Comparison of ENCODE assay signal across 14 cellular contexts in genomic region chr3:194481525-194482195, GRCh38. TPM values are rescaled to one million over a fixed set of nuclear protein-coding genes. Genes with fewer than 3 reads are reported as not detected.
DNase-seq lines count a peak whose midpoint lies in the region; ATAC-seq and TF ChIP-seq lines count a peak whose summit lies in the region.
"Had no signal": no experiment of that assay in that cellular context is flagged by ENCODE, and none has a peak within 500 bp of the region (broad histone marks: within the 10 kb centered on the region; RNA-seq: fewer than 3 reads in every experiment).

No MANE protein-coding gene starts in this region.

- 87 to 94% methylated on average over 5 of the region's 5 CpGs for WGBS in endodermal cell (ENCODE audit: insufficient coverage in 1 of 2, insufficient read length in 1 of 2), 2 experiments

- H3K36me3 Mint-ChIP-seq in activated T-cell treated with anti-CD3 and anti-CD28 coated beads, Interleukin-2, amount 50 U/mL, for 24 hours (ENCODE audit: low read depth) = peaks cover 64% of the 10 kb centered on the region
- peaks cover 18% of the 10 kb centered on the region for H3K36me3 Mint-ChIP-seq in endodermal cell (ENCODE audit: low read depth)
- H3K36me3 Mint-ChIP-seq in stimulated activated memory B cell treated with anti-CD40 and anti-IgM and Interleukin-4, amounts not matched to agents 10 μg/mL and 1 μg/mL and 100 μg/mL, for 72 hours = peaks cover 15% of the 10 kb centered on the region

- H3K27me3 Mint-ChIP-seq in activated T-cell treated with anti-CD3 and anti-CD28 coated beads, Interleukin-2, amount 50 U/mL, for 24 hours = no peaks in the 10 kb centered on the region
- H3K27me3 Mint-ChIP-seq in endodermal cell (ENCODE audit: insufficient read depth) = no peaks in the 10 kb centered on the region
- H3K27me3 Mint-ChIP-seq in stimulated activated memory B cell treated with anti-CD40 and anti-IgM and Interleukin-4, amounts not matched to agents 10 μg/mL and 1 μg/mL and 100 μg/mL, for 72 hours = no peaks in the 10 kb centered on the region

- peaks cover 56% of the 10 kb centered on the region for H3K4me1 Mint-ChIP-seq in activated T-cell treated with anti-CD3 and anti-CD28 coated beads, Interleukin-2, amount 50 U/mL, for 24 hours (ENCODE audit: low read depth)
- peaks cover 36% of the 10 kb centered on the region for H3K4me1 Mint-ChIP-seq in endodermal cell
- peaks cover 39% of the 10 kb centered on the region for H3K4me1 Mint-ChIP-seq in stimulated activated memory B cell treated with anti-CD40 and anti-IgM and Interleukin-4, amounts not matched to agents 10 μg/mL and 1 μg/mL and 100 μg/mL, for 72 hours

- no peaks in the 10 kb centered on the region for H3K27me3 ChIP-seq in OCI-LY3 (ENCODE audit: low read depth, low read length)
- no peaks in the 10 kb centered on the region for H3K27me3 ChIP-seq in endodermal cell (ENCODE audit: control insufficient read depth, insufficient read depth, low read length, poor library complexity, severe bottlenecking)
- H3K27me3 ChIP-seq in SJCRH30 = no peaks in the 10 kb centered on the region
- H3K27me3 ChIP-seq: adrenal gland had no signal

- no peak overlapping the region for H2AFZ ChIP-seq in OCI-LY3 (ENCODE audit: low read depth, low read length)

- H3K4me3 ChIP-seq in OCI-LY3 (ENCODE audit: low read length) = no peak overlapping the region
- H3K4me3 ChIP-seq in endodermal cell (ENCODE audit: low read length) = peak overlapping the region; percentile 12
- no peak overlapping the region for H3K4me3 ChIP-seq in SJCRH30
- H3K4me3 ChIP-seq: adrenal gland had no signal

- H4K20me1 ChIP-seq in OCI-LY3 (ENCODE audit: insufficient read depth, low read length) = peaks cover 77% of the 10 kb centered on the region

- H3K4me1 ChIP-seq in OCI-LY3 (ENCODE audit: low read length) = peaks cover 22% of the 10 kb centered on the region
- H3K4me1 ChIP-seq in endodermal cell (ENCODE audit: control insufficient read depth, insufficient read depth, low read length) = peaks cover 9% of the 10 kb centered on the region
- H3K4me1 ChIP-seq in SJCRH30 = peaks cover 6% of the 10 kb centered on the region; the same call in 1 of the 2 replicates

- H3K36me3 ChIP-seq in OCI-LY3 (replicated peaks; ENCODE audit: low read depth, low read length) = peaks cover 25% of the 10 kb centered on the region
- H3K36me3 ChIP-seq in endodermal cell (ENCODE audit: control insufficient read depth, insufficient read depth, low read length) = peaks cover 24% of the 10 kb centered on the region
- peaks cover 26% of the 10 kb centered on the region for H3K36me3 ChIP-seq in SJCRH30
- H3K36me3 ChIP-seq: adrenal gland had no signal

- H3K27ac Mint-ChIP-seq in activated T-cell treated with anti-CD3 and anti-CD28 coated beads, Interleukin-2, amount 50 U/mL, for 24 hours = peak overlapping the region; percentile 83
- no peak overlapping the region for H3K27ac Mint-ChIP-seq in endodermal cell
- peak overlapping the region; percentile 48 for H3K27ac Mint-ChIP-seq in stimulated activated memory B cell treated with anti-CD40 and anti-IgM and Interleukin-4, amounts not matched to agents 10 μg/mL and 1 μg/mL and 100 μg/mL, for 72 hours

- no peak for ATAC-seq in stimulated activated memory B cell treated with anti-CD40 and anti-IgM and Interleukin-4, amounts not matched to agents 10 μg/mL and 1 μg/mL and 100 μg/mL, for 72 hours
- no peak for ATAC-seq in HG03025 (IDR thresholded peaks at IDR 0.05; ENCODE audit: low FRiP score, unreplicated experiment)
- ATAC-seq: activated CD4-positive, CD25-positive, alpha-beta regulatory T cell treated with anti-CD3 and anti-CD28 coated beads, Interleukin-2, amount 50 U/mL, for 24 hours had no signal

- no peaks in the 10 kb centered on the region for H3K9me3 Mint-ChIP-seq in activated T-cell treated with anti-CD3 and anti-CD28 coated beads, Interleukin-2, amount 50 U/mL, for 24 hours
- no peaks in the 10 kb centered on the region for H3K9me3 Mint-ChIP-seq in endodermal cell
- no peaks in the 10 kb centered on the region for H3K9me3 Mint-ChIP-seq in stimulated activated memory B cell treated with anti-CD40 and anti-IgM and Interleukin-4, amounts not matched to agents 10 μg/mL and 1 μg/mL and 100 μg/mL, for 72 hours

- H3K79me2 ChIP-seq in OCI-LY3 (ENCODE audit: low read length) = peaks cover 97% of the 10 kb centered on the region

- H3K9ac ChIP-seq in OCI-LY3 (ENCODE audit: low read length) = no peak overlapping the region
- no peak overlapping the region for H3K9ac ChIP-seq in endodermal cell (ENCODE audit: extremely low read depth, low read length, poor library complexity, severe bottlenecking)

- peak overlapping the region; percentile 20 for H3K4me2 ChIP-seq in OCI-LY3 (ENCODE audit: low read length)

- H3K9me3 ChIP-seq in OCI-LY3 (ENCODE audit: insufficient read depth, low read length) (no peaks in the 10 kb centered on the region), endodermal cell (ENCODE audit: control insufficient read depth, low read length) (no peaks in the 10 kb centered on the region), SJCRH30 (replicated peaks) (no peaks in the 10 kb centered on the region)
- H3K9me3 ChIP-seq: adrenal gland had no signal

- no peak for TF ChIP-seq CTCF in OCI-LY3 (IDR thresholded peaks at IDR 0.05; ENCODE audit: low read depth, low read length)
- TF ChIP-seq CTCF in endodermal cell (conservative IDR thresholded peaks at IDR 0.05) = no peak

- peak overlapping the region; percentile 34 for H3K4me3 Mint-ChIP-seq in activated T-cell treated with anti-CD3 and anti-CD28 coated beads, Interleukin-2, amount 50 U/mL, for 24 hours
- no peak overlapping the region for H3K4me3 Mint-ChIP-seq in endodermal cell
- H3K4me3 Mint-ChIP-seq in stimulated activated memory B cell treated with anti-CD40 and anti-IgM and Interleukin-4, amounts not matched to agents 10 μg/mL and 1 μg/mL and 100 μg/mL, for 72 hours = no peak overlapping the region

- DNase-seq in activated T-cell treated with anti-CD3 and anti-CD28 coated beads, Interleukin-2, amount 50 U/mL, for 24 hours = no peak
- DNase-seq in activated T-cell treated with anti-CD3 and anti-CD28 coated beads, Interleukin-2, amount 50 U/mL, for 1 hour = no peak
- DNase-seq in endodermal cell (no peak), SJCRH30 (no peak), NCI-H82 treated with DMSO at 0.1 percent for 48 hours (lab: John Stamatoyannopoulos, UW; ENCODE audit: unreplicated experiment) (no peak)
- DNase-seq: adrenal gland, midbrain, NCI-H345, Right ventricle myocardium superior, trophoblast cell had no signal

- H3K27ac ChIP-seq in OCI-LY3 (ENCODE audit: low read length) (no peak overlapping the region), endodermal cell (ENCODE audit: low read depth, low read length) (no peak overlapping the region), SJCRH30 (no peak overlapping the region)
- H3K27ac ChIP-seq: adrenal gland had no signal

RNA-seq across cellular contexts. Expression of gene ATP13A3, which starts 5.1 kb away (rescaled TPM):
- total RNA-seq in endodermal cell = 100 to 1,000 TPM in 1 of 2 donors, 10 to 100 TPM in 1; 99.7 to 125 TPM
- polyA plus RNA-seq in endodermal cell (2013, experiment 1 of 2) = 53.3 TPM
- 55.0 TPM for polyA plus RNA-seq in endodermal cell (2013, experiment 2 of 2)
- total RNA-seq in SJCRH30 (2014; rRNA removed; shearing (Covaris generic)) = 129 and 155 TPM in 2 replicates
